Comparison of ENCODE assay signal across 22 cellular contexts in genomic region chr1:187924252-187924651, GRCh38.
"Had no signal": no experiment of that assay in that cellular context is flagged by ENCODE, and none has a peak within 500 bp of the region (broad histone marks: within the 10 kb centered on the region; RNA-seq: fewer than 3 reads in every experiment).

No MANE protein-coding gene starts in this region.

- H3K9me3 ChIP-seq: SJCRH30 had no signal

- H3K9ac ChIP-seq: KMS-11 had no signal

- H3K27me3 ChIP-seq: SJCRH30 had no signal

- FAIRE-seq: K562 had no signal

- ATAC-seq: K562, Panc1, SK-N-SH treated with all-trans-retinoic acid at 6 μM for 48 hours had no signal

- H3K27ac ChIP-seq: KMS-11, RWPE1, SJCRH30 had no signal

- H3K4me1 ChIP-seq: SJCRH30 had no signal

- H3K36me3 ChIP-seq: SJCRH30 had no signal

- DNase-seq: Kasumi-1; NCI-H1092; NCI-H1105 treated with DMSO at 0.1 percent for 48 hours; NCI-H1436; NCI-H187; NCI-H2029; NCI-H2081 treated with DMSO at 0.1 percent for 48 hours; NCI-H2171; NCI-H226; NCI-H446; NCI-H510A; NCI-H524 treated with DMSO at 0.1 percent for 48 hours; NCI-H69; NCI-H774; NK-92 treated with Interleukin-12 subunit alpha and Interleukin-12 subunit beta, amount 100 ng/mL, for 24 hours; SHP77; SJCRH30 had no signal

- H3K4me2 ChIP-seq: KMS-11 had no signal

- H3K4me3 ChIP-seq: K562, SJCRH30 had no signal
